ENCODE assay signal across 8 cellular contexts in genomic region chr4:82560853-82561744, GRCh38. TPM values are rescaled to one million over a fixed set of nuclear protein-coding genes. Genes with fewer than 3 reads are reported as not detected.
DNase-seq lines count a peak whose midpoint lies in the region; ATAC-seq, FAIRE-seq and TF ChIP-seq lines count a peak whose summit lies in the region.

No MANE protein-coding gene starts in this region.

- H3K4me1 Mint-ChIP-seq in activated T-cell treated with anti-CD3 and anti-CD28 coated beads, Interleukin-2, amount 50 U/mL, for 4 hours (ENCODE audit: low read depth), result peaks cover 9% of the 10 kb centered on the region
- peaks cover 2% of the 10 kb centered on the region for H3K4me1 Mint-ChIP-seq in astrocyte (ENCODE audit: low read depth, unreplicated experiment)
- H3K4me1 Mint-ChIP-seq in stimulated activated naive B cell treated with anti-CD40 and anti-IgM and Interleukin-4, amounts not matched to agents 10 μg/mL and 1 μg/mL and 100 μg/mL, for 72 hours, result peaks cover 10 to 13% of the 10 kb centered on the region in 2 donors

- FAIRE-seq in astrocyte (lab: Jason Lieb, UNC), result no peak

- peak; percentile 38 to 51 for ATAC-seq in activated T-cell treated with anti-CD3 and anti-CD28 coated beads, Interleukin-2, amount 50 U/mL, for 4 hours
- ATAC-seq in stimulated activated naive B cell treated with anti-CD40 and anti-IgM and Interleukin-4, amounts not matched to agents 10 μg/mL and 1 μg/mL and 100 μg/mL, for 72 hours (replicated peaks), result peak; percentile 25 to 58
- ATAC-seq in HG03442 (IDR thresholded peaks at IDR 0.05; ENCODE audit: unreplicated experiment), result no peak

- H3K36me3 ChIP-seq in astrocyte (ENCODE audit: insufficient read depth, low read length), result no peaks in the 10 kb centered on the region

- TF ChIP-seq CTCF in astrocyte (IDR thresholded peaks at IDR 0.05; ENCODE audit: insufficient read depth, low read depth, low read length), result no peak

- peak overlapping the region; percentile 56 for H2AFZ ChIP-seq in astrocyte (ENCODE audit: low read depth, low read length)

- H3K27me3 ChIP-seq in astrocyte (ENCODE audit: insufficient read depth, low read length), result peaks cover 13% of the 10 kb centered on the region

- peaks cover 2% of the 10 kb centered on the region for H3K36me3 Mint-ChIP-seq in activated T-cell treated with anti-CD3 and anti-CD28 coated beads, Interleukin-2, amount 50 U/mL, for 4 hours (ENCODE audit: insufficient read depth)
- no peaks in the 10 kb centered on the region for H3K36me3 Mint-ChIP-seq in astrocyte (ENCODE audit: low read depth, unreplicated experiment)
- H3K36me3 Mint-ChIP-seq in stimulated activated naive B cell treated with anti-CD40 and anti-IgM and Interleukin-4, amounts not matched to agents 10 μg/mL and 1 μg/mL and 100 μg/mL, for 72 hours, result peaks cover 0 to 8% of the 10 kb centered on the region in 2 donors

- no peak for DNase-seq in activated T-cell treated with anti-CD3 and anti-CD28 coated beads, Interleukin-2, amount 50 U/mL, for 4 hours
- no peak for DNase-seq in activated T-cell treated with anti-CD3 and anti-CD28 coated beads, Interleukin-2, amount 50 U/mL, for 1 hour
- DNase-seq in astrocyte (ENCODE audit: low read depth) (no peak), inferior parietal cortex (ENCODE audit: extremely low spot score) (peak; percentile 7), SK-N-DZ (ENCODE audit: low spot score) (no peak), amniotic stem cell (lab: John Stamatoyannopoulos, UW) (no peak)
- DNase-seq in stimulated activated naive B cell treated with anti-CD40 and anti-IgM and Interleukin-4, amounts not matched to agents 10 μg/mL and 1 μg/mL and 100 μg/mL, for 72 hours, result no peak

- peak overlapping the region; percentile 44 for H3K4me3 ChIP-seq in astrocyte (ENCODE audit: insufficient read depth, low read depth, low read length)

- no peaks in the 10 kb centered on the region for H3K9me3 ChIP-seq in astrocyte (ENCODE audit: insufficient read depth, low read depth, low read length)

- H3K9me3 Mint-ChIP-seq in activated T-cell treated with anti-CD3 and anti-CD28 coated beads, Interleukin-2, amount 50 U/mL, for 4 hours, result no peaks in the 10 kb centered on the region
- no peaks in the 10 kb centered on the region for H3K9me3 Mint-ChIP-seq in astrocyte (ENCODE audit: unreplicated experiment)
- H3K9me3 Mint-ChIP-seq in stimulated activated naive B cell treated with anti-CD40 and anti-IgM and Interleukin-4, amounts not matched to agents 10 μg/mL and 1 μg/mL and 100 μg/mL, for 72 hours, result no peaks in the 10 kb centered on the region

- no peak overlapping the region for H3K9ac ChIP-seq in astrocyte (ENCODE audit: low read length)

- no peaks in the 10 kb centered on the region for H3K79me2 ChIP-seq in astrocyte (ENCODE audit: insufficient read depth, low read length)

- H3K4me2 ChIP-seq in astrocyte (ENCODE audit: low read length), result peak overlapping the region; percentile 93

- no peak overlapping the region for H3K27ac ChIP-seq in astrocyte (ENCODE audit: low read depth, low read length)

- no peak overlapping the region for H3K27ac Mint-ChIP-seq in astrocyte (ENCODE audit: unreplicated experiment)
- H3K27ac Mint-ChIP-seq in stimulated activated naive B cell treated with anti-CD40 and anti-IgM and Interleukin-4, amounts not matched to agents 10 μg/mL and 1 μg/mL and 100 μg/mL, for 72 hours, result peak overlapping the region; percentile 76

- H3K4me3 Mint-ChIP-seq in activated T-cell treated with anti-CD3 and anti-CD28 coated beads, Interleukin-2, amount 50 U/mL, for 4 hours, result peak overlapping the region; percentile 77
- peak overlapping the region; percentile 85 for H3K4me3 Mint-ChIP-seq in astrocyte (ENCODE audit: unreplicated experiment)
- peak overlapping the region; percentile 82 to 83 for H3K4me3 Mint-ChIP-seq in stimulated activated naive B cell treated with anti-CD40 and anti-IgM and Interleukin-4, amounts not matched to agents 10 μg/mL and 1 μg/mL and 100 μg/mL, for 72 hours

- H3K4me1 ChIP-seq in astrocyte (ENCODE audit: insufficient read depth, low read length), result no peaks in the 10 kb centered on the region

- H4K20me1 ChIP-seq in astrocyte (ENCODE audit: insufficient read depth, low read length), result no peaks in the 10 kb centered on the region

- peaks cover 69% of the 10 kb centered on the region for H3K27me3 Mint-ChIP-seq in activated T-cell treated with anti-CD3 and anti-CD28 coated beads, Interleukin-2, amount 50 U/mL, for 4 hours (ENCODE audit: low read depth)
- peaks cover 29% of the 10 kb centered on the region for H3K27me3 Mint-ChIP-seq in astrocyte (ENCODE audit: low read depth, unreplicated experiment)
- peaks cover 60 to 63% of the 10 kb centered on the region in 2 donors for H3K27me3 Mint-ChIP-seq in stimulated activated naive B cell treated with anti-CD40 and anti-IgM and Interleukin-4, amounts not matched to agents 10 μg/mL and 1 μg/mL and 100 μg/mL, for 72 hours

RNA-seq across cellular contexts. Expression of gene TMEM150C, which starts 0.7 kb away (rescaled TPM):
- under 1 TPM in 2 of 3 donors, not detected in 1; 0.13 to 0.24 TPM for total RNA-seq in activated T-cell treated with anti-CD3 and anti-CD28 coated beads, Interleukin-2, amount 50 U/mL, for 4 hours
- total RNA-seq in astrocyte, result 0.50 and 0.95 TPM in 2 replicates
- polyA plus RNA-seq in SK-N-DZ (2014; cell fraction: cytosol; rRNA removed), result 3.0 and 5.7 TPM in 2 replicates
- polyA plus RNA-seq in SK-N-DZ (2014; cell fraction: nucleus; rRNA removed), result 0.21 and 0.63 TPM in 2 replicates
